In genomic region chr14:102096569-102097188, GRCh38 we compare ENCODE assay signal across 8 cellular contexts. TPM values are rescaled to one million over a fixed set of nuclear protein-coding genes. Genes with fewer than 3 reads are reported as not detected.
DNase-seq lines count a peak whose midpoint lies in the region; ATAC-seq and TF ChIP-seq lines count a peak whose summit lies in the region.

No MANE protein-coding gene starts in this region.

- H3K27ac Mint-ChIP-seq in activated naive CD4-positive, alpha-beta T cell treated with anti-CD3 and anti-CD28 coated beads, Interleukin-2, amount 10 ng/mL, durations not matched to agents 7 days and 5 days = no peak overlapping the region
- no peak overlapping the region for H3K27ac Mint-ChIP-seq in osteocyte (ENCODE audit: unreplicated experiment)

- H3K27ac ChIP-seq in thyroid gland = peak overlapping the region; percentile 51 to 55 (median 52)

- H3K36me3 ChIP-seq in thyroid gland = no peaks in the 10 kb centered on the region

- ATAC-seq in GM21367 (IDR thresholded peaks at IDR 0.05; ENCODE audit: unreplicated experiment) = no peak

- TF ChIP-seq CTCF in osteocyte (IDR thresholded peaks at IDR 0.05) = peak; percentile 85
- peak; percentile 48 to 91 (median 78) for TF ChIP-seq CTCF in thyroid gland (IDR thresholded peaks at IDR 0.05)

- H3K9me3 ChIP-seq in thyroid gland = no peaks in the 10 kb centered on the region

- no peaks in the 10 kb centered on the region for H3K36me3 Mint-ChIP-seq in activated naive CD4-positive, alpha-beta T cell treated with anti-CD3 and anti-CD28 coated beads, Interleukin-2, amount 10 ng/mL, durations not matched to agents 7 days and 5 days
- peaks cover 3% of the 10 kb centered on the region for H3K36me3 Mint-ChIP-seq in osteocyte (ENCODE audit: unreplicated experiment)

- H3K4me1 Mint-ChIP-seq in activated naive CD4-positive, alpha-beta T cell treated with anti-CD3 and anti-CD28 coated beads, Interleukin-2, amount 10 ng/mL, durations not matched to agents 7 days and 5 days = peaks cover 5% of the 10 kb centered on the region
- peaks cover 17% of the 10 kb centered on the region for H3K4me1 Mint-ChIP-seq in osteocyte (ENCODE audit: unreplicated experiment)

- peak; percentile 77 for DNase-seq in Daoy (ENCODE audit: low read depth)
- DNase-seq in LoVo (ENCODE audit: low spot score) = peak; percentile 68
- peak; percentile 46 for DNase-seq in SHP77 treated with DMSO at 0.1 percent for 48 hours (lab: John Stamatoyannopoulos, UW)
- DNase-seq in activated naive CD4-positive, alpha-beta T cell treated with anti-CD3 and anti-CD28 coated beads, Interleukin-2, amount 10 ng/mL, durations not matched to agents 7 days and 5 days = peak; percentile 82
- peak; percentile 86 for DNase-seq in globus pallidus (ENCODE audit: low spot score)
- DNase-seq in osteocyte (ENCODE audit: extremely low spot score, unreplicated experiment) = peak; percentile 88
- DNase-seq in thyroid gland = peak; percentile 96 to 97

- no peak overlapping the region for H3K4me3 ChIP-seq in thyroid gland (replicated peaks in 1 of 3)

- peaks cover 12 to 24% of the 10 kb centered on the region in 2 donors for H3K4me1 ChIP-seq in thyroid gland

- intact Hi-C loops in thyroid gland (cut with DNase I) = loop anchor here (5.0 to 10.0 kb wide), 3 partner anchors 34 to 132 kb away; partner anchors contain the start of gene DYNC1H1

- CTCF ChIA-PET in activated naive CD4-positive, alpha-beta T cell treated with anti-CD3 and anti-CD28 coated beads, Interleukin-2, amount 10 ng/mL, durations not matched to agents 7 days and 5 days (lab: Charles Lee) = interaction anchor here (0.7 to 3.7 kb wide), 25 partner anchors 9 to 389 kb away, joined by 3 to 42 read pairs (median 4); no protein-coding TSS in a partner anchor

- H3K27me3 Mint-ChIP-seq in activated naive CD4-positive, alpha-beta T cell treated with anti-CD3 and anti-CD28 coated beads, Interleukin-2, amount 10 ng/mL, durations not matched to agents 7 days and 5 days = no peaks in the 10 kb centered on the region
- H3K27me3 Mint-ChIP-seq in osteocyte (ENCODE audit: unreplicated experiment) = no peaks in the 10 kb centered on the region

- no peak for TF ChIP-seq POLR2A in thyroid gland (IDR thresholded peaks at IDR 0.05)

- no peaks in the 10 kb centered on the region for H3K27me3 ChIP-seq in thyroid gland

- no peaks in the 10 kb centered on the region for H3K9me3 Mint-ChIP-seq in activated naive CD4-positive, alpha-beta T cell treated with anti-CD3 and anti-CD28 coated beads, Interleukin-2, amount 10 ng/mL, durations not matched to agents 7 days and 5 days
- no peaks in the 10 kb centered on the region for H3K9me3 Mint-ChIP-seq in osteocyte (ENCODE audit: unreplicated experiment)

- H3K4me3 Mint-ChIP-seq in activated naive CD4-positive, alpha-beta T cell treated with anti-CD3 and anti-CD28 coated beads, Interleukin-2, amount 10 ng/mL, durations not matched to agents 7 days and 5 days = no peak overlapping the region
- H3K4me3 Mint-ChIP-seq in osteocyte (ENCODE audit: unreplicated experiment) = no peak overlapping the region

- 20 to 23% methylated on average over 12 of the region's 12 CpGs for WGBS in thyroid gland, 2 donors

RNA-seq across cellular contexts. Expression of gene HSP90AA1, which starts 9.8 kb away (rescaled TPM):
- total RNA-seq in Daoy (2014; rRNA removed; shearing (Covaris generic)) = 710 and 1,216 TPM in 2 replicates
- 311 and 317 TPM in 2 replicates for total RNA-seq in osteocyte
- 100 to 1,000 TPM; 217 to 405 (median 278) TPM for total RNA-seq in thyroid gland

RNA-seq across cellular contexts. Expression of gene WDR20, which starts 43.0 kb away (rescaled TPM):
- total RNA-seq in Daoy (2014; rRNA removed; shearing (Covaris generic)) = 10.2 and 12.2 TPM in 2 replicates
- 27.4 and 29.8 TPM in 2 replicates for total RNA-seq in osteocyte
- total RNA-seq in thyroid gland = 10 to 100 TPM; 27.1 to 48.8 (median 37.6) TPM

Comparison
In these comparisons a context has a peak if more than half of its experiments do, and no peak if none do; other contexts are left out.
1. DNase-seq: peak in every context shown above with its lines; median percentile 96 in thyroid gland; 88 in osteocyte; 86 in globus pallidus; 82 in activated naive CD4-positive, alpha-beta T cell treated with anti-CD3 and anti-CD28 coated beads, Interleukin-2, amount 10 ng/mL, durations not matched to agents 7 days and 5 days; 77 in Daoy; 68 in LoVo; 46 in SHP77 treated with DMSO at 0.1 percent for 48 hours.